ENCODE assay signal across 8 cellular contexts in genomic region chr17:63834431-63835166, GRCh38. TPM values are rescaled to one million over a fixed set of nuclear protein-coding genes. Genes with fewer than 3 reads are reported as not detected.
A peak's percentile ranks its signal among the peaks of the same experiment; 100 is the strongest.
DNase-seq lines count a peak whose midpoint lies in the region; ATAC-seq, FAIRE-seq and TF ChIP-seq lines count a peak whose summit lies in the region.

No MANE protein-coding gene starts in this region.

- DNase-seq in DMS114 treated with DMSO at 0.1 percent for 48 hours (lab: John Stamatoyannopoulos, UW; ENCODE audit: unreplicated experiment), result peak; percentile 82
- peak; percentile 65 for DNase-seq in NCI-H1092 treated with DMSO at 0.1 percent for 48 hours (lab: John Stamatoyannopoulos, UW)
- DNase-seq in T-helper 1 cell, result peak in 4 of 5 donors; percentile 41 to 72 (median 42)
- peak; percentile 54 to 89 (median 68) for DNase-seq in K562 (ENCODE audit: extremely low read depth in 1 of 4, low spot score in 3 of 4)
- DNase-seq in islet precursor cell, result peak; percentile 95
- peak; percentile 31 for DNase-seq in stimulated activated CD8-positive, alpha-beta memory T cell treated with anti-CD3 and anti-CD28 coated beads, Interleukin-12 subunit alpha, Interleukin-12 subunit beta, amount 100 ng/mL, for 4 hours (ENCODE audit: low read depth)
- DNase-seq in occipital lobe (lab: John Stamatoyannopoulos, UW), result no peak

- H3K9me1 ChIP-seq in K562 (ENCODE audit: control insufficient read depth, insufficient read depth, low read length), result no peaks in the 10 kb centered on the region

- peak; percentile 91 to 99 (median 99) for TF ChIP-seq CTCF in K562 (IDR thresholded peaks at IDR 0.05 in 2 of 3, conservative IDR thresholded peaks at IDR 0.05 in 1 of 3; ENCODE audit: insufficient read depth in 2 of 3, low read depth in 1 of 3, low read length in 3 of 3)

- peak; percentile 98 for FAIRE-seq in K562 (lab: Jason Lieb, UNC)

- TF ChIP-seq POLR2A in K562 (conservative IDR thresholded peaks at IDR 0.05), result no peak

- H3K79me2 ChIP-seq in K562 (ENCODE audit: control insufficient read depth, insufficient read depth, low read length), result peaks cover 32% of the 10 kb centered on the region

- no peak overlapping the region for H3K4me3 ChIP-seq in K562

- H3K27me3 ChIP-seq in K562 (ENCODE audit: control insufficient read depth in 2 of 2, insufficient read depth in 2 of 2, low read length in 2 of 2), result no peaks in the 10 kb centered on the region

- peak; percentile 42 for ATAC-seq in GM21717 (IDR thresholded peaks at IDR 0.05; ENCODE audit: unreplicated experiment)
- ATAC-seq in K562, result peak; percentile 94

- peak; percentile 44 to 68; a peak in 3 of 4 replicates for TF ChIP-seq RAD21 in K562 (CRISPR knock-in tag; conservative IDR thresholded peaks at IDR 0.05 in 1 of 2, IDR thresholded peaks at IDR 0.05 in 1 of 2)

- H3K9me3 ChIP-seq in K562 (replicated peaks; ENCODE audit: control insufficient read depth, insufficient read depth, low read depth, low read length), result no peaks in the 10 kb centered on the region

- in situ Hi-C loops in K562 (cut with MboI), result loop anchor here (25.0 kb wide), 1 partner anchor 397 kb away; the partner anchor contains the start of gene CYB561

- H3K27ac ChIP-seq in K562 (ENCODE audit: extremely low read depth, low read depth, low read length), result 0 out of 3 replicates have a peak overlapping the region, but pooled peaks have one; percentile 27

- peak overlapping the region; percentile 46 for H2AFZ ChIP-seq in K562 (ENCODE audit: low read depth, low read length)

- intact Hi-C loops in K562 (cut with micrococcal nuclease), result loop anchor here (10.0 kb wide), 1 partner anchor 140 kb away; no protein-coding TSS in a partner anchor

- H3K9ac ChIP-seq in K562 (ENCODE audit: insufficient read depth in 1 of 2, low read depth in 2 of 2, low read length in 2 of 2), result peak overlapping the region in 1 of 2 experiments; percentile 47; a peak in 2 of 4 replicates

- CTCF ChIA-PET in K562 (lab: Yijun Ruan, JAX; ENCODE audit: low intra/inter-chr PET ratio), result interaction anchor here (1.1 to 2.4 kb wide), 3 partner anchors 136 to 409 kb away, joined by 3 to 7 read pairs (median 3); no protein-coding TSS in a partner anchor

- no TSS peak for BruUV-seq in K562 (replicated peaks; lab: Mats Ljungman, UMichigan)

- H3K36me3 ChIP-seq in K562 (ENCODE audit: control insufficient read depth, insufficient read depth, low read length), result peaks cover 90% of the 10 kb centered on the region

- H3K4me1 ChIP-seq in K562 (replicated peaks in 1 of 2; ENCODE audit: control insufficient read depth in 2 of 2, insufficient read depth in 2 of 2, low read length in 2 of 2), result peaks cover 0 to 25% of the 10 kb centered on the region in 2 experiments; a peak in 4 of 5 replicates

- H3K4me2 ChIP-seq in K562 (ENCODE audit: insufficient read depth, low read length), result no peak overlapping the region

- WGBS in K562 (ENCODE audit: insufficient coverage, low coverage, missing lambda C conversion rate), result 28% methylated on average over 13 of the region's 13 CpGs

- POLR2A ChIA-PET in K562 (lab: Yijun Ruan, JAX), result interaction anchor here (0.6 to 2.2 kb wide), 3 partner anchors 8 to 15 kb away, joined by 3 to 6 read pairs (median 3); partner anchors contain the start of gene PSMC5

- TF ChIP-seq EP300 in K562 (IDR thresholded peaks at IDR 0.05; ENCODE audit: low read length), result no peak

- no peaks in the 10 kb centered on the region for H4K20me1 ChIP-seq in K562 (replicated peaks; ENCODE audit: control insufficient read depth, insufficient read depth, low read length)

RNA-seq across cellular contexts. Expression of gene FTSJ3, which starts 7.1 kb away (rescaled TPM):
- total RNA-seq in K562 (2011; cell fraction: chromatin; rRNA removed; ENCODE audit: low replicate concordance), result 162 and 231 TPM in 2 replicates
- 125 and 132 TPM in 2 replicates for total RNA-seq in K562 (2011; cell fraction: nucleolus; rRNA removed)
- 98.4 and 106 TPM in 2 replicates for total RNA-seq in K562 (2011; cell fraction: nucleoplasm; rRNA removed)
- 54.9 and 65.6 TPM in 2 replicates for total RNA-seq in K562 (2014; rRNA removed)
- total RNA-seq in K562 (2014; rRNA removed; fragmentation: Illumina TruSeq; extraction: Trizol), result 50.1 and 54.0 TPM in 2 replicates
- total RNA-seq in K562 (2015; rRNA removed; fragmentation: Illumina TruSeq; extraction: Trizol), result 60.7 and 62.2 TPM in 2 replicates
- total RNA-seq in K562 (2021), result 46.1 and 51.8 TPM in 2 replicates
- polyA plus RNA-seq in K562 (2011; rRNA removed), result 36.0 and 42.1 TPM in 2 replicates
- polyA plus RNA-seq in K562 (2011; cell fraction: cytosol; rRNA removed), result 33.3 and 42.2 TPM in 2 replicates
- polyA plus RNA-seq in K562 (2011; cell fraction: nucleus; rRNA removed), result 46.6 and 60.4 TPM in 2 replicates
- polyA plus RNA-seq in K562 (2012), result 23.3 and 47.3 TPM in 2 replicates
- polyA plus RNA-seq in K562 (2014; fragmentation: Illumina TruSeq; extraction: Trizol), result 52.6 and 56.6 TPM in 2 replicates
- polyA plus RNA-seq in K562 (2014; fragmentation: Nextera tagmentation; extraction: Ambion mirVana), result 10 to 100 TPM; 18.0 to 49.3 TPM
- polyA plus RNA-seq in K562 (2014; rRNA removed), result 48.5 and 52.4 TPM in 2 replicates
- 51.5 and 77.3 TPM in 2 replicates for polyA minus RNA-seq in K562 (2011; rRNA and poly(A)+ RNA removed)
- polyA minus RNA-seq in K562 (2011; cell fraction: cytosol; rRNA and poly(A)+ RNA removed), result 20.1 and 38.2 TPM in 2 replicates
- 56.4 and 69.9 TPM in 2 replicates for polyA minus RNA-seq in K562 (2011; cell fraction: nucleus; rRNA and poly(A)+ RNA removed)
- total RNA-seq in occipital lobe, result 40.4 TPM

RNA-seq across cellular contexts. Expression of gene PSMC5, which starts 7.4 kb away (rescaled TPM):
- total RNA-seq in K562 (2011; cell fraction: chromatin; rRNA removed; ENCODE audit: low replicate concordance), result 149 and 229 TPM in 2 replicates
- 136 and 141 TPM in 2 replicates for total RNA-seq in K562 (2011; cell fraction: nucleolus; rRNA removed)
- total RNA-seq in K562 (2011; cell fraction: nucleoplasm; rRNA removed), result 117 and 138 TPM in 2 replicates
- total RNA-seq in K562 (2014; rRNA removed), result 89.2 and 115 TPM in 2 replicates
- 106 and 108 TPM in 2 replicates for total RNA-seq in K562 (2014; rRNA removed; fragmentation: Illumina TruSeq; extraction: Trizol)
- total RNA-seq in K562 (2015; rRNA removed; fragmentation: Illumina TruSeq; extraction: Trizol), result 110 and 114 TPM in 2 replicates
- total RNA-seq in K562 (2021), result 140 and 161 TPM in 2 replicates
- polyA plus RNA-seq in K562 (2011; rRNA removed), result 138 and 200 TPM in 2 replicates
- polyA plus RNA-seq in K562 (2011; cell fraction: cytosol; rRNA removed), result 136 and 152 TPM in 2 replicates
- polyA plus RNA-seq in K562 (2011; cell fraction: nucleus; rRNA removed), result 155 and 167 TPM in 2 replicates
- polyA plus RNA-seq in K562 (2012), result 137 and 204 TPM in 2 replicates
- polyA plus RNA-seq in K562 (2014; fragmentation: Illumina TruSeq; extraction: Trizol), result 181 and 184 TPM in 2 replicates
- polyA plus RNA-seq in K562 (2014; fragmentation: Nextera tagmentation; extraction: Ambion mirVana), result 100 to 1,000 TPM; 159 to 393 TPM
- polyA plus RNA-seq in K562 (2014; rRNA removed), result 247 and 261 TPM in 2 replicates
- 260 and 357 TPM in 2 replicates for polyA minus RNA-seq in K562 (2011; rRNA and poly(A)+ RNA removed)
- 83.3 and 103 TPM in 2 replicates for polyA minus RNA-seq in K562 (2011; cell fraction: cytosol; rRNA and poly(A)+ RNA removed)
- 64.4 and 99.7 TPM in 2 replicates for polyA minus RNA-seq in K562 (2011; cell fraction: nucleus; rRNA and poly(A)+ RNA removed)
- 38.8 TPM for total RNA-seq in occipital lobe

RNA-seq across cellular contexts. Expression of gene SMARCD2, which starts 7.9 kb away (rescaled TPM):
- 74.3 and 178 TPM in 2 replicates for total RNA-seq in K562 (2011; cell fraction: chromatin; rRNA removed; ENCODE audit: low replicate concordance)
- 107 and 112 TPM in 2 replicates for total RNA-seq in K562 (2011; cell fraction: nucleolus; rRNA removed)
- 75.0 and 77.1 TPM in 2 replicates for total RNA-seq in K562 (2011; cell fraction: nucleoplasm; rRNA removed)
- total RNA-seq in K562 (2014; rRNA removed) (114 and 126 TPM in 2 replicates), K562 (2014; rRNA removed; fragmentation: Illumina TruSeq; extraction: Trizol) (62.5 and 73.1 TPM in 2 replicates), K562 (2015; rRNA removed; fragmentation: Illumina TruSeq; extraction: Trizol) (90.3 and 91.1 TPM in 2 replicates), K562 (2021) (92.0 and 101 TPM in 2 replicates), occipital lobe (13.1 TPM)
- polyA plus RNA-seq in K562 (2011; rRNA removed) (86.3 and 101 TPM in 2 replicates), K562 (2014; fragmentation: Illumina TruSeq; extraction: Trizol) (94.8 and 110 TPM in 2 replicates), K562 (2014; fragmentation: Nextera tagmentation; extraction: Ambion mirVana) (1 to 10 TPM; 1.7 to 5.7 TPM), K562 (2014; rRNA removed) (84.2 and 95.7 TPM in 2 replicates)
- 87.5 and 128 TPM in 2 replicates for polyA plus RNA-seq in K562 (2011; cell fraction: cytosol; rRNA removed)
- polyA plus RNA-seq in K562 (2011; cell fraction: nucleus; rRNA removed), result 135 and 148 TPM in 2 replicates
- polyA plus RNA-seq in K562 (2012), result 75.4 and 102 TPM in 2 replicates
- polyA minus RNA-seq in K562 (2011; rRNA and poly(A)+ RNA removed), result 54.4 and 63.4 TPM in 2 replicates
- polyA minus RNA-seq in K562 (2011; cell fraction: cytosol; rRNA and poly(A)+ RNA removed), result 50.4 and 64.0 TPM in 2 replicates
- 50.4 and 59.0 TPM in 2 replicates for polyA minus RNA-seq in K562 (2011; cell fraction: nucleus; rRNA and poly(A)+ RNA removed)

RNA-seq across cellular contexts. Expression of gene CSH2, which starts 38.9 kb away (rescaled TPM):
- total RNA-seq in K562 (2011; cell fraction: chromatin; rRNA removed; ENCODE audit: low replicate concordance), result not detected in 2 replicates
- total RNA-seq in K562 (2011; cell fraction: nucleolus; rRNA removed), result not detected in 2 replicates
- total RNA-seq in K562 (2011; cell fraction: nucleoplasm; rRNA removed), result not detected in 2 replicates
- total RNA-seq in K562 (2014; rRNA removed) (not detected in 2 replicates), K562 (2014; rRNA removed; fragmentation: Illumina TruSeq; extraction: Trizol) (not detected in 2 replicates), K562 (2015; rRNA removed; fragmentation: Illumina TruSeq; extraction: Trizol) (not detected in 2 replicates), K562 (2021) (not detected in 2 replicates), occipital lobe (not detected)
- polyA plus RNA-seq in K562 (2011; rRNA removed) (not detected in 2 replicates), K562 (2014; fragmentation: Illumina TruSeq; extraction: Trizol) (not detected in 2 replicates), K562 (2014; fragmentation: Nextera tagmentation; extraction: Ambion mirVana) (not detected), K562 (2014; rRNA removed) (not detected in 2 replicates)
- not detected in 2 replicates for polyA plus RNA-seq in K562 (2011; cell fraction: cytosol; rRNA removed)
- not detected in 2 replicates for polyA plus RNA-seq in K562 (2011; cell fraction: nucleus; rRNA removed)
- polyA plus RNA-seq in K562 (2012), result 0.17 and 0.39 TPM in 2 replicates
- not detected in 2 replicates for polyA minus RNA-seq in K562 (2011; rRNA and poly(A)+ RNA removed)
- polyA minus RNA-seq in K562 (2011; cell fraction: cytosol; rRNA and poly(A)+ RNA removed), result not detected in 2 replicates
- not detected in 2 replicates for polyA minus RNA-seq in K562 (2011; cell fraction: nucleus; rRNA and poly(A)+ RNA removed)

RNA-seq across cellular contexts. Expression of gene GH2, which starts 47.1 kb away (rescaled TPM):
- not detected in 2 replicates for total RNA-seq in K562 (2011; cell fraction: chromatin; rRNA removed; ENCODE audit: low replicate concordance)
- not detected in 2 replicates for total RNA-seq in K562 (2011; cell fraction: nucleolus; rRNA removed)
- not detected in 2 replicates for total RNA-seq in K562 (2011; cell fraction: nucleoplasm; rRNA removed)
- total RNA-seq in K562 (2014; rRNA removed) (not detected in 2 replicates), K562 (2014; rRNA removed; fragmentation: Illumina TruSeq; extraction: Trizol) (not detected in 2 replicates), K562 (2015; rRNA removed; fragmentation: Illumina TruSeq; extraction: Trizol) (not detected in 2 replicates), K562 (2021) (not detected in 2 replicates), occipital lobe (not detected)
- polyA plus RNA-seq in K562 (2011; rRNA removed) (not detected in 2 replicates), K562 (2014; fragmentation: Illumina TruSeq; extraction: Trizol) (not detected in 2 replicates), K562 (2014; fragmentation: Nextera tagmentation; extraction: Ambion mirVana) (not detected), K562 (2014; rRNA removed) (0.18 TPM in 1 of 2 replicates, not detected in the other)
- not detected in 2 replicates for polyA plus RNA-seq in K562 (2011; cell fraction: cytosol; rRNA removed)
- not detected in 2 replicates for polyA plus RNA-seq in K562 (2011; cell fraction: nucleus; rRNA removed)
- not detected in 2 replicates for polyA plus RNA-seq in K562 (2012)
- polyA minus RNA-seq in K562 (2011; rRNA and poly(A)+ RNA removed), result not detected in 2 replicates
- polyA minus RNA-seq in K562 (2011; cell fraction: cytosol; rRNA and poly(A)+ RNA removed), result not detected in 2 replicates
- not detected in 2 replicates for polyA minus RNA-seq in K562 (2011; cell fraction: nucleus; rRNA and poly(A)+ RNA removed)
